8 cellular contexts compared by ENCODE assay signal in the genomic region with DNA sequence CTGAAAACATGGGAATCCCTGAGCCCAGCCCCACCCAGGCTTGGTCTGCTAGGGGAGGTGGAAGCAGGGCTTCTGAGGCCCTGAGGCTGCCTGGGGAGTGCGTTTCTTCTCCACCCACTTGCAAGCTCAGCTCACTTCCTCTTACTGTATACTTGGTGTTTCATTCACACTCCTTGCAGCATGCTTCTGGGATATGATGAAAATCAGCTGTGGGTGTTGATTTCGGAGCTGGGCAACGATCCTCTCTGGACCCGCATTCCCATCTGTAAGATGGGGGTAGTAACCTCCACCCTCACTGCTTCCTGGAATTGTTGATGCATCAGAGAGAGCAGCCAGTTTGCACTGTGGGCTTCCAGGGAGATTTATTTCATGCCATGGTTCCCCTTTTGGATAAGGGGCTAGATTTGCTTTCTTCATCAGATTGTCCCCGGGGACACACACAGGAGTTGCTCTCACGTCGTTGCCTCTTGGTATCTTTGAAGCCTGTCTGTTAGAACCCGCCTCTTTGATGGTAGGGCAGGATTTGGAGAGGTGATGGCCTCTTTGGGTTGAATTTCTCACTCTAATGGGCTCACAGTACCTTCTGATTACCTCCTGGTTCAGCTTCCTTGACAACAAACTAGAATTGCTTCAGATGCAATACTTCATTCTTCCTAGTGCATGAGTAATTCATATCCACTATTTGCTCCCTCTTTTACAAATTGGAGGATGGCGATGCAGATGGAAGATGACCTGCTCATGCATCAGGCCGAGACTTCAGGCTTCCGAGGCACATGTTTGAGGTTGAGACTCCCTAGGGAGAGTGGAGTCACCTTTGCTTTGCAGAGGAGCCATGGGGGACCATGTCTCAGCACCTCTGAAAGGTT. TPM values are rescaled to one million over a fixed set of nuclear protein-coding genes. Genes with fewer than 3 reads are reported as not detected.
DNase-seq lines count a peak whose midpoint lies in the region; ATAC-seq, FAIRE-seq and TF ChIP-seq lines count a peak whose summit lies in the region.
"Had no signal": no experiment of that assay in that cellular context is flagged by ENCODE, and none has a peak within 500 bp of the region (broad histone marks: within the 10 kb centered on the region; RNA-seq: fewer than 3 reads in every experiment).

No MANE protein-coding gene starts in this region.

- no peaks in the 10 kb centered on the region for H3K36me3 Mint-ChIP-seq in natural killer cell treated with Interleukin-12 subunit alpha and Interleukin-12 subunit beta and Interleukin-15 and Interleukin-18, amount 100 ng/mL, for 72 hours

- peaks cover 2% of the 10 kb centered on the region for H3K36me3 ChIP-seq in brain microvascular endothelial cell (replicated peaks)
- H3K36me3 ChIP-seq: SJSA1 had no signal

- H3K9me3 Mint-ChIP-seq in natural killer cell treated with Interleukin-12 subunit alpha and Interleukin-12 subunit beta and Interleukin-15 and Interleukin-18, amount 100 ng/mL, for 72 hours: no peaks in the 10 kb centered on the region

- no peaks in the 10 kb centered on the region for H3K27me3 Mint-ChIP-seq in natural killer cell treated with Interleukin-12 subunit alpha and Interleukin-12 subunit beta and Interleukin-15 and Interleukin-18, amount 100 ng/mL, for 72 hours

- H3K27me3 ChIP-seq in brain microvascular endothelial cell (replicated peaks): peaks cover 8% of the 10 kb centered on the region
- H3K27me3 ChIP-seq: SJSA1 had no signal

- in situ Hi-C loops in brain microvascular endothelial cell (cut with HindIII; ENCODE audit: low pct_ligation_motif_present, low sequenced_read_pairs): no loop called here

- H3K4me1 Mint-ChIP-seq in natural killer cell treated with Interleukin-12 subunit alpha and Interleukin-12 subunit beta and Interleukin-15 and Interleukin-18, amount 100 ng/mL, for 72 hours (ENCODE audit: low read depth in 2 of 2): peaks cover 87 to 91% of the 10 kb centered on the region in 2 donors

- peak; percentile 67 for FAIRE-seq in GM18507 (lab: Jason Lieb, UNC)

- H3K4me3 Mint-ChIP-seq in natural killer cell treated with Interleukin-12 subunit alpha and Interleukin-12 subunit beta and Interleukin-15 and Interleukin-18, amount 100 ng/mL, for 72 hours: peak overlapping the region; percentile 86

- no peak overlapping the region for H3K4me3 ChIP-seq in brain microvascular endothelial cell (ENCODE audit: low read depth, low read length)
- H3K4me3 ChIP-seq: SJSA1 had no signal

- TF ChIP-seq CTCF in brain microvascular endothelial cell (IDR thresholded peaks at IDR 0.05; ENCODE audit: low read depth, low read length, missing control alignments): no peak

- no peak for DNase-seq in GM18507 (ENCODE audit: extremely low spot score, insufficient read length, low read depth)
- DNase-seq in KG1 (lab: John Stamatoyannopoulos, UW): peak; percentile 19
- no peak for DNase-seq in brain microvascular endothelial cell
- DNase-seq in natural killer cell treated with Interleukin-12 subunit alpha and Interleukin-12 subunit beta and Interleukin-15 and Interleukin-18, amount 100 ng/mL, for 72 hours (ENCODE audit: low spot score): peak; percentile 44
- DNase-seq in C1 segment of cervical spinal cord (lab: John Stamatoyannopoulos, UW): no peak
- DNase-seq in NCI-H2196 treated with DMSO at 0.1 percent for 48 hours (lab: John Stamatoyannopoulos, UW; ENCODE audit: unreplicated experiment): no peak

- H3K27ac ChIP-seq in brain microvascular endothelial cell: peak overlapping the region; percentile 13
- H3K27ac ChIP-seq: SJSA1 had no signal

- H3K27ac Mint-ChIP-seq in natural killer cell treated with Interleukin-12 subunit alpha and Interleukin-12 subunit beta and Interleukin-15 and Interleukin-18, amount 100 ng/mL, for 72 hours: peak overlapping the region; percentile 74 to 76

- ATAC-seq in natural killer cell treated with Interleukin-12 subunit alpha and Interleukin-12 subunit beta and Interleukin-15 and Interleukin-18, amount 100 ng/mL, for 72 hours: peak; percentile 59 to 66
- ATAC-seq in HG02973 (IDR thresholded peaks at IDR 0.05; ENCODE audit: unreplicated experiment): no peak

RNA-seq across cellular contexts. Expression of a gene that starts 40.4 kb away (rescaled TPM):
- total RNA-seq in natural killer cell treated with Interleukin-12 subunit alpha and Interleukin-12 subunit beta and Interleukin-15 and Interleukin-18, amount 100 ng/mL, for 72 hours: 10 to 100 TPM; 55.4 to 65.8 TPM

Comparison
In these comparisons a context has a peak if more than half of its experiments do, and no peak if none do; other contexts are left out.
1. DNase-seq: peak in KG1 (single experiment) and natural killer cell treated with Interleukin-12 subunit alpha and Interleukin-12 subunit beta and Interleukin-15 and Interleukin-18, amount 100 ng/mL, for 72 hours (single experiment); none in GM18507 (single experiment), brain microvascular endothelial cell (single experiment), C1 segment of cervical spinal cord (0 of 14) and NCI-H2196 treated with DMSO at 0.1 percent for 48 hours (single experiment).